Comparison of ENCODE assay signal across 31 cellular contexts in the genomic region with DNA sequence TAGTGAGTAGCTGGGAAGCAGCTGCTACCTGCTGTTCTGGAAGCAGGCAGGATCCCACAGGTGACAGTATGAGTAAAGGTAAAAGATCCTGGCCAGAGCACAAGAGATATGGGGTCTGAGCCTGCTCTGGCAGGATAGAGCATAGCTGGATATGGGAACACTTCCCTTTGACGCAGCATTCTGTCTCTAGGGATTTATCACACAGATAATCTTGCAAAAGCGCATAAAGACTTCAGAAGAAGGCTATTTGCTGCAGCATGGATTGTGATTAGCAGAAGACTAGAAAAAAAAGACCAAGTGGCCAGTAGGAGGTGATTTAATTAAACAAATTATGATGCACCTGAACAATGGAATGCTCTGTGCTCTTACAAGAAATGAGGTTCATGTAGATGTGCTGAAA. TPM values are rescaled to one million over a fixed set of nuclear protein-coding genes. Genes with fewer than 3 reads are reported as not detected.
DNase-seq lines count a peak whose midpoint lies in the region; ATAC-seq, FAIRE-seq and TF ChIP-seq lines count a peak whose summit lies in the region.
"Had no signal": no experiment of that assay in that cellular context is flagged by ENCODE, and none has a peak within 500 bp of the region (broad histone marks: within the 10 kb centered on the region; RNA-seq: fewer than 3 reads in every experiment).

No MANE protein-coding gene starts in this region.

- H3K4me1 Mint-ChIP-seq in glutamatergic neuron (ENCODE audit: low read depth, unreplicated experiment), result peaks cover 52% of the 10 kb centered on the region
- H3K4me1 Mint-ChIP-seq: activated naive CD8-positive, alpha-beta T cell treated with anti-CD3 and anti-CD28 coated beads, Interleukin-2, amount 10 ng/mL, durations not matched to agents 7 days and 5 days; CD8-positive, alpha-beta memory T cell had no signal

- no peak for FAIRE-seq in frontal cortex (lab: Jason Lieb, UNC)
- FAIRE-seq: endothelial cell of umbilical vein had no signal

- no peaks in the 10 kb centered on the region for H3K9me3 ChIP-seq in WERI-Rb-1 (ENCODE audit: severe bottlenecking)
- H3K9me3 ChIP-seq: body of pancreas, gastroesophageal sphincter, tibial nerve had no signal

- H3K27ac Mint-ChIP-seq in glutamatergic neuron (ENCODE audit: unreplicated experiment), result no peak overlapping the region
- H3K27ac Mint-ChIP-seq: activated naive CD8-positive, alpha-beta T cell treated with anti-CD3 and anti-CD28 coated beads, Interleukin-2, amount 10 ng/mL, durations not matched to agents 7 days and 5 days; activated T-helper 2 cell treated with anti-CD3 and anti-CD28 coated beads, Interferon-gamma antibody, Interleukin-2, Interleukin-4, amounts not matched to agents 10 μg/mL and 5 μg/mL and 100 μg/mL, durations not matched to agents 14 hours and 24 hours and 36 hours; CD8-positive, alpha-beta memory T cell; natural killer cell treated with Interleukin-12 subunit alpha and Interleukin-12 subunit beta and Interleukin-15 and Interleukin-18, amount 100 ng/mL, for 72 hours; progenitor cell of endocrine pancreas had no signal

- H3K4me3 Mint-ChIP-seq in glutamatergic neuron (ENCODE audit: unreplicated experiment), result peak overlapping the region; percentile 20
- H3K4me3 Mint-ChIP-seq: activated naive CD8-positive, alpha-beta T cell treated with anti-CD3 and anti-CD28 coated beads, Interleukin-2, amount 10 ng/mL, durations not matched to agents 7 days and 5 days; CD8-positive, alpha-beta memory T cell; mesothelial cell of epicardium; natural killer cell treated with Interleukin-12 subunit alpha and Interleukin-12 subunit beta and Interleukin-15 and Interleukin-18, amount 100 ng/mL, for 72 hours had no signal

- TF ChIP-seq CTCF in WERI-Rb-1 (IDR thresholded peaks at IDR 0.05; ENCODE audit: low read depth, low read length) (no peak), glutamatergic neuron (IDR thresholded peaks at IDR 0.05; ENCODE audit: partially characterized antibody, unreplicated experiment) (no peak), omental fat pad (IDR thresholded peaks at IDR 0.05) (no peak)

- H3K4me3 ChIP-seq in WERI-Rb-1 (ENCODE audit: low read depth, low read length), result no peak overlapping the region
- H3K4me3 ChIP-seq: body of pancreas, gastroesophageal sphincter, skin epidermis, tibial nerve had no signal

- no peaks in the 10 kb centered on the region for H3K27me3 Mint-ChIP-seq in glutamatergic neuron (ENCODE audit: unreplicated experiment)

- DNase-seq in D341Med (ENCODE audit: low spot score), result peak; percentile 50
- DNase-seq in NCI-H2171 (lab: John Stamatoyannopoulos, UW), result peak; percentile 62
- DNase-seq in WERI-Rb-1, result peak; percentile 31
- DNase-seq in glutamatergic neuron, result no peak
- DNase-seq in glomerular visceral epithelial cell (ENCODE audit: extremely low spot score), result no peak
- no peak for DNase-seq in left lobe of liver (ENCODE audit: low spot score)
- DNase-seq in frontal cortex (ENCODE audit: low spot score in 2 of 2), result no peak
- no peak for DNase-seq in omental fat pad (ENCODE audit: low spot score)
- DNase-seq: activated CD4-positive, alpha-beta T cell treated with anti-CD3 and anti-CD28 coated beads, Interleukin-2, amount 50 U/mL, for 1 hour; activated CD8-positive, alpha-beta memory T cell treated with anti-CD3 and anti-CD28 coated beads, Interleukin-2, amount 50 U/mL, for 4 hours; activated naive CD8-positive, alpha-beta T cell treated with anti-CD3 and anti-CD28 coated beads, Interleukin-2, amount 10 ng/mL, durations not matched to agents 7 days and 5 days; body of pancreas; CD8-positive, alpha-beta memory T cell; dermis blood vessel endothelial cell; EL; kidney glomerular epithelial cell; NCI-H2029; NCI-H510A treated with DMSO at 0.1 percent for 48 hours; SHP77; stimulated activated naive CD8-positive, alpha-beta T cell treated with anti-CD3 and anti-CD28 coated beads, Interleukin-15, Interleukin-2, amounts not matched to agents 100 U/mL and 50 U/mL, for 24 hours; T-helper 2 cell had no signal

- peaks cover 3% of the 10 kb centered on the region for H3K9me3 Mint-ChIP-seq in glutamatergic neuron (ENCODE audit: unreplicated experiment)
- H3K9me3 Mint-ChIP-seq: activated naive CD8-positive, alpha-beta T cell treated with anti-CD3 and anti-CD28 coated beads, Interleukin-2, amount 10 ng/mL, durations not matched to agents 7 days and 5 days; activated T-helper 2 cell treated with anti-CD3 and anti-CD28 coated beads, Interferon-gamma antibody, Interleukin-2, Interleukin-4, amounts not matched to agents 10 μg/mL and 5 μg/mL and 100 μg/mL, durations not matched to agents 14 hours and 24 hours and 36 hours; CD8-positive, alpha-beta memory T cell; mesothelial cell of epicardium; natural killer cell treated with Interleukin-12 subunit alpha and Interleukin-12 subunit beta and Interleukin-15 and Interleukin-18, amount 100 ng/mL, for 72 hours had no signal

- H3K27ac ChIP-seq in WERI-Rb-1, result no peak overlapping the region; the same call in 1 of the 2 replicates
- H3K27ac ChIP-seq: body of pancreas, gastroesophageal sphincter, KMS-11, tibial nerve had no signal

- H3K36me3 ChIP-seq in WERI-Rb-1, result no peaks in the 10 kb centered on the region
- H3K36me3 ChIP-seq: gastroesophageal sphincter, tibial nerve had no signal

- no peaks in the 10 kb centered on the region for H3K27me3 ChIP-seq in WERI-Rb-1 (ENCODE audit: insufficient read depth, low read depth, severe bottlenecking)
- H3K27me3 ChIP-seq: body of pancreas, gastroesophageal sphincter, tibial nerve had no signal

- H3K36me3 Mint-ChIP-seq in glutamatergic neuron (ENCODE audit: unreplicated experiment), result no peaks in the 10 kb centered on the region
- H3K36me3 Mint-ChIP-seq: activated naive CD8-positive, alpha-beta T cell treated with anti-CD3 and anti-CD28 coated beads, Interleukin-2, amount 10 ng/mL, durations not matched to agents 7 days and 5 days; CD8-positive, alpha-beta memory T cell; mesothelial cell of epicardium; natural killer cell treated with Interleukin-12 subunit alpha and Interleukin-12 subunit beta and Interleukin-15 and Interleukin-18, amount 100 ng/mL, for 72 hours had no signal

- ATAC-seq in left lobe of liver (no peak), omental fat pad (ENCODE audit: low FRiP score) (no peak)
- ATAC-seq: body of pancreas; gastroesophageal sphincter; HCT116; natural killer cell treated with Interleukin-12 subunit alpha and Interleukin-12 subunit beta and Interleukin-15 and Interleukin-18, amount 100 ng/mL, for 72 hours; stimulated activated naive CD8-positive, alpha-beta T cell treated with anti-CD3 and anti-CD28 coated beads, Interleukin-15, Interleukin-2, amounts not matched to agents 100 U/mL and 50 U/mL, for 24 hours had no signal

RNA-seq across cellular contexts. Expression of a gene that starts 52.4 kb away (rescaled TPM):
- total RNA-seq in glutamatergic neuron (ENCODE audit: unreplicated experiment) (75.7 TPM), left lobe of liver (10.1 TPM), frontal cortex (47.3 TPM), omental fat pad (10 to 100 TPM; 18.3 to 47.4 (median 24.4) TPM)

RNA-seq across cellular contexts. Expression of a gene that starts 57.6 kb away (rescaled TPM):
- 7.7 TPM for total RNA-seq in glutamatergic neuron (ENCODE audit: unreplicated experiment)
- total RNA-seq in left lobe of liver, result not detected
- 4.5 TPM for total RNA-seq in frontal cortex
- not detected for total RNA-seq in omental fat pad
- total RNA-seq: activated naive CD8-positive, alpha-beta T cell treated with anti-CD3 and anti-CD28 coated beads, Interleukin-2, amount 10 ng/mL, durations not matched to agents 7 days and 5 days; activated T-helper 2 cell treated with anti-CD3 and anti-CD28 coated beads, Interferon-gamma antibody, Interleukin-2, Interleukin-4, amounts not matched to agents 10 μg/mL and 5 μg/mL and 100 μg/mL, durations not matched to agents 14 hours and 24 hours and 36 hours; body of pancreas; CD8-positive, alpha-beta memory T cell; dermis blood vessel endothelial cell; endothelial cell of umbilical vein; gastroesophageal sphincter; mesothelial cell of epicardium; natural killer cell treated with Interleukin-12 subunit alpha and Interleukin-12 subunit beta and Interleukin-15 and Interleukin-18, amount 100 ng/mL, for 72 hours; tibial nerve had no signal

Comparison
In these comparisons a context has a peak if more than half of its experiments do, and no peak if none do; other contexts are left out.
1. DNase-seq: peak in D341Med (single experiment), NCI-H2171 (single experiment) and WERI-Rb-1 (single experiment); none in glutamatergic neuron (single experiment), glomerular visceral epithelial cell (single experiment), left lobe of liver (single experiment), frontal cortex (0 of 2) and omental fat pad (single experiment).